1 cellular context compared by ENCODE assay signal in genomic region chr15:30992073-30992363, GRCh38.
TF ChIP-seq lines count a peak whose summit lies in the region.

No MANE protein-coding gene starts in this region.

TF ChIP-seq in SK-N-SH, 30 proteins besides CTCF, POLR2A, EP300 and RAD21 (continued from another document):
- no peak for TF ChIP-seq REST (IDR thresholded peaks at IDR 0.05; ENCODE audit: low read depth, low read length)
- TF ChIP-seq SIN3A (IDR thresholded peaks at IDR 0.05; ENCODE audit: borderline replicate concordance, low read depth, low read length) = no peak
- no peak for TF ChIP-seq YY1 (IDR thresholded peaks at IDR 0.05; ENCODE audit: low read depth)
- TF ChIP-seq ELF1 (IDR thresholded peaks at IDR 0.05) = no peak
- TF ChIP-seq FOXM1 (IDR thresholded peaks at IDR 0.05; ENCODE audit: low read depth) = no peak
TF ChIP-seq in SK-N-SH: peak in this region for 0.
